Comparison of ENCODE assay signal across 13 cellular contexts in genomic region chr5:16037121-16037520, GRCh38.
DNase-seq lines count a peak whose midpoint lies in the region; ATAC-seq, FAIRE-seq and TF ChIP-seq lines count a peak whose summit lies in the region.
"Had no signal": no experiment of that assay in that cellular context is flagged by ENCODE, and none has a peak within 500 bp of the region (broad histone marks: within the 10 kb centered on the region; RNA-seq: fewer than 3 reads in every experiment).

No MANE protein-coding gene starts in this region.

- no peak overlapping the region for H3K18ac ChIP-seq in H1 (ENCODE audit: extremely low read depth, low read length)

- WGBS in H1 (ENCODE audit: extremely low coverage in 1 of 2, insufficient coverage in 1 of 2, insufficient read length in 1 of 2, insufficient replicate concordance in 2 of 2, low coverage in 1 of 2, low lambda C conversion rate in 2 of 2, missing lambda C conversion rate in 1 of 2), 2 experiments: 91% methylated on average over 3 of the region's 3 CpGs; no CpG with 5 or more reads in 1 of the 2 experiments
- WGBS in GM23248 (ENCODE audit: low coverage in 1 of 2, low lambda C conversion rate in 2 of 2, missing lambda C conversion rate in 2 of 2), 2 experiments: 37 to 45% methylated on average over 3 of the region's 3 CpGs

- POLR2A ChIA-PET in H1 (lab: Charles Lee; ENCODE audit: partially characterized antibody): no interaction called here

- H3K4me1 ChIP-seq in H1 (replicated peaks in 1 of 4; ENCODE audit: control insufficient read depth in 3 of 4, insufficient read depth in 4 of 4, low read length in 3 of 4): no peaks in the 10 kb centered on the region
- no peaks in the 10 kb centered on the region for H3K4me1 ChIP-seq in GM23248 (ENCODE audit: insufficient read depth)

- TF ChIP-seq POLR2A in H1 (IDR thresholded peaks at IDR 0.05; ENCODE audit: control extremely low read depth in 1 of 2, low read depth in 2 of 2, low read length in 2 of 2): no peak

- CTCF ChIA-PET in H1 (lab: Charles Lee; ENCODE audit: partially characterized antibody): interaction anchor here (0.7 kb wide), 1 partner anchor 16 kb away, joined by 3 read pairs; no protein-coding TSS in a partner anchor

- H4K5ac ChIP-seq in H1 (ENCODE audit: insufficient read length, low read depth, low read length): no peak overlapping the region

- H3K23ac ChIP-seq in H1 (ENCODE audit: insufficient read length): no peak overlapping the region

- H3K4me2 ChIP-seq in H1 (ENCODE audit: insufficient read depth in 1 of 2, low read depth in 2 of 2, low read length in 2 of 2) (no peak overlapping the region), GM23248 (ENCODE audit: unreplicated experiment) (no peak overlapping the region)

- H3K9me2 ChIP-seq in GM23248 (ENCODE audit: insufficient read depth): no peaks in the 10 kb centered on the region

- no peak overlapping the region for H2BK15ac ChIP-seq in H1 (ENCODE audit: low read length)

- no peak overlapping the region for H4K8ac ChIP-seq in H1 (ENCODE audit: extremely low read depth, insufficient read depth, low read length)

- no peak for TF ChIP-seq CTCF in H1 (IDR thresholded peaks at IDR 0.05; ENCODE audit: control extremely low read depth in 1 of 3, insufficient read depth in 1 of 3, low read depth in 1 of 3, low read length in 3 of 3)

- H2BK120ac ChIP-seq in H1 (replicated peaks; ENCODE audit: low read depth, low read length): no peak overlapping the region

- no peak for TF ChIP-seq RAD21 in H1 (IDR thresholded peaks at IDR 0.05 in 1 of 2, conservative IDR thresholded peaks at IDR 0.05 in 1 of 2; ENCODE audit: low read depth in 2 of 2, low read length in 2 of 2)

- H3K79me1 ChIP-seq in H1 (ENCODE audit: low read depth, low read length): no peaks in the 10 kb centered on the region

- H3K9ac ChIP-seq in H1 (replicated peaks in 1 of 4; ENCODE audit: extremely low read depth in 1 of 4, low read depth in 3 of 4, low read length in 3 of 4) (no peak overlapping the region), GM23248 (no peak overlapping the region)

- H2BK5ac ChIP-seq in H1 (ENCODE audit: low read depth, low read length): no peak overlapping the region

- H3F3A ChIP-seq in GM23248 (ENCODE audit: insufficient read depth): no peaks in the 10 kb centered on the region

- ATAC-seq in GM21447 (IDR thresholded peaks at IDR 0.05; ENCODE audit: unreplicated experiment): no peak

- peak; percentile 84 for DNase-seq in Caki2 (ENCODE audit: low read depth)
- no peak for DNase-seq in HTR-8/SVneo (ENCODE audit: insufficient read length, low spot score)
- DNase-seq in H1 (ENCODE audit: low read depth in 1 of 2, low spot score in 2 of 2): no peak
- peak; percentile 88 for DNase-seq in kidney tubule cell (ENCODE audit: low spot score)
- no peak for DNase-seq in DMS 273 treated with DMSO at 0.1 percent for 48 hours (lab: John Stamatoyannopoulos, UW)
- no peak for DNase-seq in GM23248
- DNase-seq: C1 segment of cervical spinal cord; CD4-positive, alpha-beta T cell; H7 had no signal

- no peak for TF ChIP-seq EP300 in H1 (IDR thresholded peaks at IDR 0.05; ENCODE audit: borderline replicate concordance in 1 of 2, low read depth in 2 of 2, low read length in 2 of 2)

- no peak overlapping the region for H3K4ac ChIP-seq in H1 (replicated peaks; ENCODE audit: insufficient read length, low read depth, low read length)

- H2BK20ac ChIP-seq in H1 (ENCODE audit: low read length): no peak overlapping the region

- no peak overlapping the region for H3K4me3 ChIP-seq in H1 (ENCODE audit: extremely low read depth in 1 of 4, insufficient read depth in 2 of 4, low read depth in 3 of 4, low read length in 4 of 4)
- H3K4me3 ChIP-seq in GM23248: no peak overlapping the region

- FAIRE-seq in HTR-8/SVneo (lab: Jason Lieb, UNC) (peak; percentile 65), H1 (lab: Jason Lieb, UNC) (no peak)
- FAIRE-seq: A204.1, D721Med, GM12891 had no signal

- no peak overlapping the region for H2BK12ac ChIP-seq in H1 (ENCODE audit: low read depth, low read length)

- H3K27ac ChIP-seq in H1 (ENCODE audit: low read depth, low read length) (no peak overlapping the region), GM23248 (no peak overlapping the region)

- H3K23me2 ChIP-seq in H1 (ENCODE audit: low read depth, low read length): no peaks in the 10 kb centered on the region

- H4K91ac ChIP-seq in H1 (replicated peaks; ENCODE audit: insufficient read length, low read length): no peak overlapping the region

- H4K20me1 ChIP-seq in H1 (replicated peaks in 1 of 2; ENCODE audit: control insufficient read depth in 1 of 2, insufficient read depth in 2 of 2, low read length in 2 of 2): no peaks in the 10 kb centered on the region
- no peaks in the 10 kb centered on the region for H4K20me1 ChIP-seq in GM23248 (ENCODE audit: insufficient read depth)

- H2AFZ ChIP-seq in H1 (ENCODE audit: low read length) (peak overlapping the region; percentile 22; the same call in 1 of the 2 replicates), GM23248 (no peak overlapping the region)

- H3K27me3 ChIP-seq in H1 (replicated peaks in 1 of 4; ENCODE audit: control insufficient read depth in 3 of 4, extremely low read depth in 1 of 4, insufficient read depth in 3 of 4, low read length in 3 of 4) (no peaks in the 10 kb centered on the region), GM23248 (replicated peaks; ENCODE audit: insufficient read depth) (peaks cover 19% of the 10 kb centered on the region)

- H2AK5ac ChIP-seq in H1 (ENCODE audit: low read depth, low read length): no peak overlapping the region

- H3K79me2 ChIP-seq in H1 (ENCODE audit: control insufficient read depth in 1 of 2, insufficient read depth in 2 of 2, low read length in 2 of 2): no peaks in the 10 kb centered on the region
- H3K79me2 ChIP-seq in GM23248 (ENCODE audit: insufficient read depth): no peaks in the 10 kb centered on the region

- no peaks in the 10 kb centered on the region for H3K36me3 ChIP-seq in H1 (ENCODE audit: control insufficient read depth in 2 of 4, insufficient read depth in 4 of 4, low read length in 3 of 4)
- H3K36me3 ChIP-seq in GM23248 (ENCODE audit: low read depth): no peaks in the 10 kb centered on the region

- H3K9me3 ChIP-seq in H1 (ENCODE audit: insufficient read depth in 2 of 2, low read depth in 1 of 2, low read length in 1 of 2): no peaks in the 10 kb centered on the region
- no peaks in the 10 kb centered on the region for H3K9me3 ChIP-seq in GM23248 (ENCODE audit: low read depth)

- in situ Hi-C loops in Caki2 (cut with HindIII; ENCODE audit: low pct_unique_long_range_greater_than_20kb, low sequenced_read_pairs) (no loop called here), GM23248 (cut with MboI) (no loop called here)

- H3K14ac ChIP-seq in H1 (ENCODE audit: insufficient read length): no peak overlapping the region

- no peak overlapping the region for H3K56ac ChIP-seq in H1 (replicated peaks; ENCODE audit: insufficient read length, low read depth, low read length)

TF ChIP-seq in H1, 55 proteins besides CTCF, POLR2A, EP300 and RAD21:
- TF ChIP-seq BACH1 (IDR thresholded peaks at IDR 0.05; ENCODE audit: low read length): no peak
- no peak for TF ChIP-seq TEAD4 (IDR thresholded peaks at IDR 0.05; ENCODE audit: low read depth, low read length)
- TF ChIP-seq CBX5 (IDR thresholded peaks at IDR 0.05; ENCODE audit: low read depth, low read length): no peak
- no peak for TF ChIP-seq TBP (IDR thresholded peaks at IDR 0.05; ENCODE audit: low read depth, low read length)
- TF ChIP-seq NRF1 (IDR thresholded peaks at IDR 0.05; ENCODE audit: low read depth, low read length): no peak
- TF ChIP-seq ZNF274 (IDR thresholded peaks at IDR 0.05; ENCODE audit: borderline replicate concordance, extremely low read depth, low read length): no peak
- no peak for TF ChIP-seq SIX5 (IDR thresholded peaks at IDR 0.05; ENCODE audit: low read depth, low read length)
- TF ChIP-seq, protein P1, sequence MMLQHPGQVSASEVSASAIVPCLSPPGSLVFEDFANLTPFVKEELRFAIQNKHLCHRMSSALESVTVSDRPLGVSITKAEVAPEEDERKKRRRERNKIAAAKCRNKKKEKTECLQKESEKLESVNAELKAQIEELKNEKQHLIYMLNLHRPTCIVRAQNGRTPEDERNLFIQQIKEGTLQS (IDR thresholded peaks at IDR 0.05; ENCODE audit: insufficient read depth, low read depth, low read length): no peak
- TF ChIP-seq RXRA (IDR thresholded peaks at IDR 0.05; ENCODE audit: insufficient read depth, low read depth, low read length): no peak
- no peak for TF ChIP-seq CHD2 (IDR thresholded peaks at IDR 0.05; ENCODE audit: low read length)
TF ChIP-seq in H1: peak in this region for 0.

Comparison
In these comparisons a context has a peak if more than half of its experiments do, and no peak if none do; other contexts are left out.
1. DNase-seq: peak in Caki2 (single experiment) and kidney tubule cell (single experiment); none in HTR-8/SVneo (single experiment), H1 (0 of 2), DMS 273 treated with DMSO at 0.1 percent for 48 hours (single experiment) and GM23248 (single experiment).